24 cellular contexts compared by ENCODE assay signal in the genomic region with DNA sequence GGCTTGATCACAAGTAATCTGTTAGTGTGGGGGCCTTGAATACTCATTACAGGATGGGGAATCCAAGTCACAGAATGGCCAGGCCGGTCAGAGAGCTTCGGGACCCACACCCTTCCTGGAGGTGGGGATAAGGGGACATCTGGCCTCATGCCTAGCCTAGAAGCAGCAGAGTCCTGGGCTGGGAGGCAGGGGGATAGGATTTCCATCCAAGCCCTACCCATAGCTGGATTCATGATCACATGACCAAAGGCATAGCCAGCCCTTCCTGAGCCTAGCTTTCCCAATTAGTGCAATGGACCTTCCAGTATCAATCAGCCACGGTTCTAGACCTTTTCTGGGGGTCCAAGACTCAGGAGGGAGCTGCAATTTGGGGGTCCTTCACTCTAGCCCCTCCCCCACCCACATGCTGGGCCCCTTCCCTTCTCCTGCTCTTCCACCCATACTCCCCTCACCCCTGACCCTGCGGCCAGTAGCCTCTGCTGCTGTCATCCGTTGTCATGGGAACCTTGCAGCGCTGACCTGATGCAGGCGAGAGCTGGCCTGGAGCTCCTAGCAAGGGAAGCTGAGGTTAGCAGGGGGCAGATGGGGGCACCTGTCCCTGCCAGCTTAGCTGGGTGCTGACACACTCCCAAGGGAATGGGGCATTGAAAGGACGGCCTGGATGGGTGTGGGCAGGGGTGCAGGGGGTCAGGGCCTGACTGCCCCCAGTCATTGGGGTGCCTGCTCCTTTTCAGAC. TPM values are rescaled to one million over a fixed set of nuclear protein-coding genes. Genes with fewer than 3 reads are reported as not detected.
DNase-seq lines count a peak whose midpoint lies in the region; ATAC-seq, FAIRE-seq and TF ChIP-seq lines count a peak whose summit lies in the region.
"Had no signal": no experiment of that assay in that cellular context is flagged by ENCODE, and none has a peak within 500 bp of the region (broad histone marks: within the 10 kb centered on the region; RNA-seq: fewer than 3 reads in every experiment).

No MANE protein-coding gene starts in this region.

- H3K27me3 Mint-ChIP-seq in nephron progenitor cell (ENCODE audit: low read depth, poor library complexity), result no peaks in the 10 kb centered on the region

- peak overlapping the region; percentile 94 for H3K27ac Mint-ChIP-seq in nephron progenitor cell
- H3K27ac Mint-ChIP-seq: activated CD8-positive, alpha-beta memory T cell treated with anti-CD3 and anti-CD28 coated beads, Interleukin-2, amount 10 ng/mL, durations not matched to agents 7 days and 5 days had no signal

- no peaks in the 10 kb centered on the region for H3K9me3 ChIP-seq in BLaER1
- H3K9me3 ChIP-seq: adrenal gland, SJSA1, stomach, uterus had no signal

- no peaks in the 10 kb centered on the region for H3K36me3 ChIP-seq in BLaER1
- H3K36me3 ChIP-seq: adrenal gland, stomach, uterus had no signal

- H3K4me3 ChIP-seq in BLaER1 (no peak overlapping the region), dorsolateral prefrontal cortex (no peak overlapping the region)
- H3K4me3 ChIP-seq: adrenal gland, SJSA1, stomach, uterus had no signal

- TF ChIP-seq CTCF in dorsolateral prefrontal cortex (IDR thresholded peaks at IDR 0.05 in 54 of 56, conservative IDR thresholded peaks at IDR 0.05 in 2 of 56; ENCODE audit: low read depth in 1 of 56, partially characterized antibody in 56 of 56), result no peak
- no peak for TF ChIP-seq CTCF in nephron progenitor cell (IDR thresholded peaks at IDR 0.05)

- no peak for ATAC-seq in HG03520 (IDR thresholded peaks at IDR 0.05; ENCODE audit: unreplicated experiment)
- ATAC-seq: activated CD8-positive, alpha-beta memory T cell treated with anti-CD3 and anti-CD28 coated beads, Interleukin-2, amount 10 ng/mL, durations not matched to agents 7 days and 5 days had no signal

- H3K9ac ChIP-seq in BLaER1, result no peak overlapping the region
- H3K9ac ChIP-seq: KMS-11 had no signal

- DNase-seq in LHCN-M2 (ENCODE audit: low read depth) (peak; percentile 54), dorsolateral prefrontal cortex (no peak), nephron progenitor cell (peak; percentile 72), NCI-H2081 (lab: John Stamatoyannopoulos, UW) (no peak), urothelium cell line (ENCODE audit: low spot score) (no peak), AML-193 (lab: John Stamatoyannopoulos, UW) (no peak)
- DNase-seq: activated CD4-positive, CD25-positive, alpha-beta regulatory T cell treated with anti-CD3 and anti-CD28 coated beads, Interleukin-2, amount 50 U/mL, for 72 hours; activated CD8-positive, alpha-beta memory T cell treated with anti-CD3 and anti-CD28 coated beads, Interleukin-2, amount 10 ng/mL, durations not matched to agents 7 days and 5 days; activated effector memory CD4-positive, alpha-beta T cell treated with Interleukin-2 at 50 U/mL for 16 hours; EL; hypothalamus; midbrain; NCI-H1048; NCI-H2081 treated with DMSO at 0.1 percent for 48 hours; NCI-H524 treated with DMSO at 0.1 percent for 48 hours; stomach; T-helper 9 cell; uterus had no signal

- no peaks in the 10 kb centered on the region for H3K36me3 Mint-ChIP-seq in nephron progenitor cell (ENCODE audit: low read depth)
- H3K36me3 Mint-ChIP-seq: activated CD8-positive, alpha-beta memory T cell treated with anti-CD3 and anti-CD28 coated beads, Interleukin-2, amount 10 ng/mL, durations not matched to agents 7 days and 5 days had no signal

- no peak overlapping the region for H3K4me3 Mint-ChIP-seq in nephron progenitor cell
- H3K4me3 Mint-ChIP-seq: activated CD8-positive, alpha-beta memory T cell treated with anti-CD3 and anti-CD28 coated beads, Interleukin-2, amount 10 ng/mL, durations not matched to agents 7 days and 5 days had no signal

- no peak for FAIRE-seq in urothelium cell line (lab: Jason Lieb, UNC)

- peaks cover 72% of the 10 kb centered on the region for H3K4me1 ChIP-seq in BLaER1

- peaks cover 20% of the 10 kb centered on the region; the same call in 1 of the 2 replicates for H4K20me1 ChIP-seq in BLaER1

- no peaks in the 10 kb centered on the region for H3K27me3 ChIP-seq in BLaER1
- no peaks in the 10 kb centered on the region for H3K27me3 ChIP-seq in dorsolateral prefrontal cortex
- H3K27me3 ChIP-seq: adrenal gland, SJSA1, uterus had no signal

- H3K27ac ChIP-seq in BLaER1, result no peak overlapping the region
- H3K27ac ChIP-seq in dorsolateral prefrontal cortex, result peak overlapping the region in 39 of 59 donors; percentile 3 to 100 (median 46)
- H3K27ac ChIP-seq: adrenal gland, HL-60, KMS-11, SJSA1, stomach, uterus had no signal

- intact Hi-C loops in dorsolateral prefrontal cortex (cut with DNase I), result loop anchor here (5.0 to 10.0 kb wide), 3 partner anchors 55 to 268 kb away; no protein-coding TSS in a partner anchor

- H3K4me1 Mint-ChIP-seq in nephron progenitor cell, result peaks cover 91% of the 10 kb centered on the region

- H3K4me2 ChIP-seq in BLaER1, result peak overlapping the region; percentile 19; the same call in 1 of the 2 replicates
- H3K4me2 ChIP-seq: KMS-11 had no signal

- H3K9me3 Mint-ChIP-seq in nephron progenitor cell, result no peaks in the 10 kb centered on the region

RNA-seq across cellular contexts. Expression of a gene that starts 44.6 kb away (rescaled TPM):
- total RNA-seq in LHCN-M2 (2014; rRNA removed), result 240 and 264 TPM in 2 replicates
- 111 TPM for polyA plus RNA-seq in LHCN-M2 (2012)
- 100 to 1,000 TPM in 83 of 120 experiments, 10 to 100 TPM in 37; 79.1 to 229 (median 108) TPM for total RNA-seq in dorsolateral prefrontal cortex

Comparison
In these comparisons a context has a peak if more than half of its experiments do, and no peak if none do; other contexts are left out.
1. DNase-seq: peak in LHCN-M2 (single experiment) and nephron progenitor cell (single experiment); none in dorsolateral prefrontal cortex (0 of 10), NCI-H2081 (0 of 2), urothelium cell line (single experiment) and AML-193 (0 of 2).